ENCODE assay signal across 8 cellular contexts in the genomic region with DNA sequence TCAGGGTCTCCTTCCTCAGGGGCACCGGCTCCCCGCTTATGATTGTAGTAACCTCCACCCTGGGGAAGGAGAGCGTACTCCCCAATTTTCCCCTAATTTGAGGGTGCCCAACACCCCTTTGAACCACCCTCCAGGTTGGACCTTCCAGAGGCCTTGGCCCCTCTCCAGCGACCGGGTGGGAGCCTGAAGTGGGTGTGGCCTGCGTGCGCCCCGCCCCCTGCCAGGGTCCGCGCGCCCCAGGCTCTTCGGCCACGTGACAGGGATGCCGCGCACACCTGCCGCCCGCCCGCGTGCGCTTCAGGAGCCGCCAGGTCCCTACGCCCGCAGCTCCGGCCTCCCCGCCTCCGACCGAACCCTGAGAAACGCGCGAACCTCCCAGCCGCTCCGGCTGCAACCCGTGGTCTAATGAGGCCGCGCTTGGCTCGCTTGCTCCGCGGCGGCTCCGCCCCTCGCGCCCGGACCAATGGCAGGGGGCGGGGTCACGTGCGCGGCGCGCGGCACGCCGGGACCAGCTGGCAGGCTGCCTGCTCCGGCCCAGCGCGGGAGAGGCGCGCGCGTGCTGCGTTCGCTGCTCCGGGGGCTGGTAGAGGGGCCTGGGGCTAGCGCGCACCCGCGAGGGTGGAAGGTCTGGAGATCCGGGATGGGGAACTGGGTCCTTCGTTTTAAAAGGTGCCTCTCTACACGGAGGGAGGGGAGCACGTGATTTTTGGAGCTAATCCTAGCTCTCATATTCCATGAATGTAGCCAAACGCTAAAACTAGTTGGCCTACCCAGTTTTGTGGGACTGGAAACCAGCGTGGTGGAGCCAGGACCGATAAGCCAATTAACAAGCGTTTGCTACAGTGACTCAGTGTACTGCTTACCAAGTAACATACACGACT. TPM values are rescaled to one million over a fixed set of nuclear protein-coding genes. Genes with fewer than 3 reads are reported as not detected.
A peak's percentile ranks its signal among the peaks of the same experiment; 100 is the strongest.
DNase-seq lines count a peak whose midpoint lies in the region; ATAC-seq and TF ChIP-seq lines count a peak whose summit lies in the region.

TSS of gene FOXRED2 (minus strand) at position 404 of the 881 bp plus-strand sequence. CDS start 618 bp downstream, outside the sequence.

- no peak for TF ChIP-seq CTCF in HFFc6 (IDR thresholded peaks at IDR 0.05)
- no peak for TF ChIP-seq CTCF in heart right ventricle (IDR thresholded peaks at IDR 0.05)
- no peak for TF ChIP-seq CTCF in upper lobe of right lung (IDR thresholded peaks at IDR 0.05)

- peaks cover 2% of the 10 kb centered on the region for H3K27me3 Mint-ChIP-seq in HFFc6 (ENCODE audit: insufficient read depth)

- no peaks in the 10 kb centered on the region for H3K9me3 Mint-ChIP-seq in HFFc6

- no peaks in the 10 kb centered on the region for H3K27me3 ChIP-seq in adipocyte (replicated peaks; ENCODE audit: control insufficient read depth, insufficient read depth, low read length)
- no peaks in the 10 kb centered on the region for H3K27me3 ChIP-seq in heart right ventricle
- H3K27me3 ChIP-seq in upper lobe of right lung, result no peaks in the 10 kb centered on the region

- no peak within 1 kb of the TSS; the same call in 1 of the 2 replicates for H3K27ac Mint-ChIP-seq in HFFc6

- no peaks in the 10 kb centered on the region for H3K9me3 ChIP-seq in adipocyte (ENCODE audit: control insufficient read depth, low read length)
- no peaks in the 10 kb centered on the region for H3K9me3 ChIP-seq in heart right ventricle
- no peaks in the 10 kb centered on the region for H3K9me3 ChIP-seq in upper lobe of right lung

- H3K4me3 Mint-ChIP-seq in HFFc6, result 0 out of 2 replicates have a peak within 1 kb of the TSS, but pooled peaks have one; percentile 13

- H3K36me3 Mint-ChIP-seq in HFFc6 (ENCODE audit: low read depth), result peaks cover 6% of the 10 kb centered on the region

- peak within 1 kb of the TSS; percentile 84 for H3K9ac ChIP-seq in adipocyte (ENCODE audit: low read length)

- H3K36me3 ChIP-seq in adipocyte (ENCODE audit: control insufficient read depth, insufficient read depth, low read length, severe bottlenecking), result peaks cover 15% of the 10 kb centered on the region
- H3K36me3 ChIP-seq in heart right ventricle, result peaks cover 0 to 32% (median 13%) of the 10 kb centered on the region in 9 donors
- H3K36me3 ChIP-seq in upper lobe of right lung, result peaks cover 22% of the 10 kb centered on the region

- DNase-seq in GM03348 (ENCODE audit: low spot score), result peak; percentile 97
- DNase-seq in HFFc6, result no peak
- peak; percentile 32 for DNase-seq in NCI-H1417 treated with DMSO at 0.1 percent for 48 hours (lab: John Stamatoyannopoulos, UW)
- peak; percentile 80 to 88 (median 82) for DNase-seq in T-helper 1 cell
- DNase-seq in adipocyte (ENCODE audit: low read depth), result peak; percentile 93
- peak; percentile 88 to 92 for DNase-seq in heart right ventricle
- DNase-seq in posterior vena cava (ENCODE audit: low spot score), result peak; percentile 97
- peak; percentile 94 for DNase-seq in upper lobe of right lung

- intact Hi-C loops in heart right ventricle (cut with DNase I) (no loop called here), posterior vena cava (cut with DNase I) (no loop called here), upper lobe of right lung (cut with DNase I) (no loop called here)

- 5 to 6% methylated on average over 75 of the region's 75 CpGs for WGBS in heart right ventricle, 2 donors

- peak within 1 kb of the TSS; percentile 79 for H3K4me3 ChIP-seq in adipocyte (ENCODE audit: low read length)
- peak within 1 kb of the TSS; percentile 26 to 78 (median 62) for H3K4me3 ChIP-seq in heart right ventricle
- peak within 1 kb of the TSS; percentile 69 for H3K4me3 ChIP-seq in upper lobe of right lung

- H3K27ac ChIP-seq in heart right ventricle (peak within 1 kb of the TSS in 9 of 10 donors; percentile 56 to 86 (median 77)), upper lobe of right lung (peak within 1 kb of the TSS; percentile 81)

- peak; percentile 80 to 95 (median 88) for ATAC-seq in heart right ventricle
- peak; percentile 95 for ATAC-seq in upper lobe of right lung

- peaks cover 6% of the 10 kb centered on the region for H3K4me1 Mint-ChIP-seq in HFFc6 (ENCODE audit: low read depth)

- H3K4me1 ChIP-seq in adipocyte (ENCODE audit: control insufficient read depth, insufficient read depth, low read length) (peaks cover 23% of the 10 kb centered on the region), heart right ventricle (peaks cover 0 to 39% (median 21%) of the 10 kb centered on the region in 9 donors), upper lobe of right lung (peaks cover 16% of the 10 kb centered on the region)

RNA-seq across cellular contexts. Expression of gene FOXRED2, which starts in this region (rescaled TPM):
- 1 to 10 TPM; 2.8 to 4.7 (median 4.2) TPM for total RNA-seq in HFFc6 (2021; fragmentation: NEBNext Ultra II Directional; extraction: Animal tissue kit (Norgen Biotek cat#: 25700))
- total RNA-seq in heart right ventricle (10 to 100 TPM in 3 of 10 donors, 1 to 10 TPM in 7; 6.3 to 15.7 (median 8.6) TPM), posterior vena cava (10 to 100 TPM in 1 of 2 donors, 1 to 10 TPM in 1; 7.9 to 17.2 TPM), upper lobe of right lung (15.3 TPM)
- 1 to 10 TPM; 2.2 to 2.4 TPM for polyA plus RNA-seq in heart right ventricle
